In genomic region chr14:64040044-64040443, GRCh38 we compare ENCODE assay signal across 13 cellular contexts.
DNase-seq lines count a peak whose midpoint lies in the region; ATAC-seq, FAIRE-seq and TF ChIP-seq lines count a peak whose summit lies in the region.
"Had no signal": no experiment of that assay in that cellular context is flagged by ENCODE, and none has a peak within 500 bp of the region (broad histone marks: within the 10 kb centered on the region; RNA-seq: fewer than 3 reads in every experiment).

No MANE protein-coding gene starts in this region.

- no peak for TF ChIP-seq POLR2A in prostate gland (IDR thresholded peaks at IDR 0.05)

- no peaks in the 10 kb centered on the region for H4K20me1 ChIP-seq in Loucy (ENCODE audit: insufficient read depth, low read length, poor library complexity, severe bottlenecking)

- no peak for FAIRE-seq in D721Med (lab: Jason Lieb, UNC)
- FAIRE-seq: GM12891 had no signal

- WGBS in prostate gland, result 78% methylated on average over 2 of the region's 2 CpGs

- no peak overlapping the region for H3K4me3 ChIP-seq in Loucy (ENCODE audit: low read length, poor library complexity, severe bottlenecking)
- H3K4me3 ChIP-seq in epithelial cell of esophagus (ENCODE audit: low read length), result no peak overlapping the region
- no peak overlapping the region for H3K4me3 ChIP-seq in prostate gland
- H3K4me3 ChIP-seq: SJSA1 had no signal

- TF ChIP-seq CTCF in D721Med (IDR thresholded peaks at IDR 0.05; ENCODE audit: insufficient read depth, missing control alignments) (peak; percentile 55), Loucy (conservative IDR thresholded peaks at IDR 0.05; ENCODE audit: low read length) (peak; percentile 46; the same call in 1 of the 2 replicates), epithelial cell of esophagus (IDR thresholded peaks at IDR 0.05; ENCODE audit: insufficient read depth, low read depth, low read length, missing control alignments) (peak; percentile 27), prostate gland (IDR thresholded peaks at IDR 0.05) (peak in 3 of 4 experiments; percentile 19 to 45 (median 23))

- H3K4me1 ChIP-seq in Loucy (ENCODE audit: insufficient read depth, low read length, poor library complexity, severe bottlenecking) (no peaks in the 10 kb centered on the region), prostate gland (replicated peaks) (no peaks in the 10 kb centered on the region)

- H3K27ac ChIP-seq in prostate gland, result no peak overlapping the region
- H3K27ac ChIP-seq: brain microvascular endothelial cell, epithelial cell of prostate, SJSA1 had no signal

- no peak for ATAC-seq in HG02885 (IDR thresholded peaks at IDR 0.05; ENCODE audit: poor library complexity, unreplicated experiment)

- no peaks in the 10 kb centered on the region for H3K27me3 ChIP-seq in Loucy (ENCODE audit: insufficient read depth, low read length, poor library complexity, severe bottlenecking)
- H3K27me3 ChIP-seq in prostate gland (replicated peaks; ENCODE audit: insufficient read depth), result no peaks in the 10 kb centered on the region
- H3K27me3 ChIP-seq: brain microvascular endothelial cell, SJSA1 had no signal

- no peaks in the 10 kb centered on the region for H3K9me3 ChIP-seq in Loucy (ENCODE audit: insufficient read depth, low read depth, low read length)
- H3K9me3 ChIP-seq in prostate gland, result no peaks in the 10 kb centered on the region
- H3K9me3 ChIP-seq: SJSA1 had no signal

- no peak overlapping the region for H2AFZ ChIP-seq in Loucy (ENCODE audit: low read length)

- intact Hi-C loops in prostate gland (cut with DNase I), result no loop called here

- no peak for DNase-seq in D721Med (ENCODE audit: insufficient read length, low spot score)
- peak; percentile 30 for DNase-seq in epithelial cell of esophagus (ENCODE audit: low read depth)
- no peak for DNase-seq in prostate gland (ENCODE audit: low spot score)
- DNase-seq in NCI-H2107 treated with DMSO at 0.1 percent for 48 hours (lab: John Stamatoyannopoulos, UW; ENCODE audit: unreplicated experiment), result no peak
- DNase-seq in DMS 273 treated with DMSO at 0.1 percent for 48 hours (lab: John Stamatoyannopoulos, UW), result no peak
- DNase-seq: activated B cell treated with CpG ODN at 0.5 μM for 24 hours, brain microvascular endothelial cell, NCI-H748 treated with DMSO at 0.1 percent for 48 hours had no signal

- H3F3A ChIP-seq in Loucy (ENCODE audit: low read depth), result no peaks in the 10 kb centered on the region

- H3K4me2 ChIP-seq in Loucy (ENCODE audit: low read depth, low read length, poor library complexity, severe bottlenecking), result no peak overlapping the region

- no peak overlapping the region for H3K9ac ChIP-seq in Loucy (ENCODE audit: low read depth, low read length, poor library complexity, severe bottlenecking)

- H3K79me2 ChIP-seq in Loucy (ENCODE audit: insufficient read depth, low read length), result no peaks in the 10 kb centered on the region

- H3K36me3 ChIP-seq in Loucy (ENCODE audit: insufficient read depth, low read length) (no peaks in the 10 kb centered on the region), prostate gland (no peaks in the 10 kb centered on the region)
- H3K36me3 ChIP-seq: brain microvascular endothelial cell, SJSA1 had no signal

- no peaks in the 10 kb centered on the region for H3K9me2 ChIP-seq in Loucy (replicated peaks; ENCODE audit: low read depth, low read length)
